In the genomic region with DNA sequence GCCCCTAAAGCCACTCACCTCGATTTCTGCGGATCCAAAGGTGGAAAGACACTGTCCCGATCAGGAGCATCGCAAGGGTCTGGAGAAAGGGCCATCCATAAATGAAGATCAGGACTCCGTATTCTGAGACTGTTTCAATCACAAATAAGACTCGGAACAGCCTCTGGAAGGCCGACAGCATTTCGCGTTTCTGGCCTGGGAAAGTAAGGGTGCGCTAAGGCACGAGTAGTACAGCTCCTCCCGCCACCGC, we compare ENCODE assay signal across 1 cellular context.
TF ChIP-seq lines count a peak whose summit lies in the region.

No MANE protein-coding gene starts in this region.

TF ChIP-seq in K562, 482 proteins besides CTCF, POLR2A, EP300 and RAD21 (continued from another document):
- TF ChIP-seq RREB1 (CRISPR knock-in tag; IDR thresholded peaks at IDR 0.05) (no peak), ZNF445 (CRISPR knock-in tag; IDR thresholded peaks at IDR 0.05; ENCODE audit: low read depth) (no peak), STAG1 (CRISPR knock-in tag; IDR thresholded peaks at IDR 0.05; ENCODE audit: borderline replicate concordance) (no peak), BCL6 (CRISPR knock-in tag; IDR thresholded peaks at IDR 0.05) (no peak), KAT7 (CRISPR knock-in tag; IDR thresholded peaks at IDR 0.05; ENCODE audit: borderline replicate concordance) (no peak; the same call in 1 of the 2 replicates), UBTF (IDR thresholded peaks at IDR 0.05; ENCODE audit: borderline replicate concordance in 1 of 2, low read depth in 2 of 2, low read length in 2 of 2) (0 out of 4 replicates have a peak, but pooled peaks have one; percentile 12 to 71), NR2C2 (CRISPR knock-in tag; IDR thresholded peaks at IDR 0.05) (no peak), NR2C2 (tag; IDR thresholded peaks at IDR 0.05) (peak; percentile 77), PTBP1 (IDR thresholded peaks at IDR 0.05; ENCODE audit: low read depth, low read length) (no peak), ZEB2 (IDR thresholded peaks at IDR 0.05) (no peak), BHLHE40 (IDR thresholded peaks at IDR 0.05; ENCODE audit: low read length) (0 out of 2 replicates have a peak, but pooled peaks have one; percentile 21), ELF1 (tag; IDR thresholded peaks at IDR 0.05) (peak; percentile 7), E2F6 (IDR thresholded peaks at IDR 0.05; ENCODE audit: borderline replicate concordance in 1 of 2, extremely low read depth in 1 of 2, insufficient read depth in 1 of 2, insufficient read length in 1 of 2, low read depth in 1 of 2, low read length in 1 of 2, poor library complexity in 1 of 2, severe bottlenecking in 1 of 2) (peak in 1 of 2 experiments; percentile 98), ZBTB7A (IDR thresholded peaks at IDR 0.05; ENCODE audit: borderline replicate concordance, control insufficient read depth, low read depth, low read length) (no peak), NR3C1 (CRISPR knock-in tag; IDR thresholded peaks at IDR 0.05) (no peak), MECOM (CRISPR knock-in tag; IDR thresholded peaks at IDR 0.05) (no peak), ETS2 (tag; IDR thresholded peaks at IDR 0.05; ENCODE audit: borderline replicate concordance, poor library complexity, severe bottlenecking) (no peak)
- TF ChIP-seq, protein P1, sequence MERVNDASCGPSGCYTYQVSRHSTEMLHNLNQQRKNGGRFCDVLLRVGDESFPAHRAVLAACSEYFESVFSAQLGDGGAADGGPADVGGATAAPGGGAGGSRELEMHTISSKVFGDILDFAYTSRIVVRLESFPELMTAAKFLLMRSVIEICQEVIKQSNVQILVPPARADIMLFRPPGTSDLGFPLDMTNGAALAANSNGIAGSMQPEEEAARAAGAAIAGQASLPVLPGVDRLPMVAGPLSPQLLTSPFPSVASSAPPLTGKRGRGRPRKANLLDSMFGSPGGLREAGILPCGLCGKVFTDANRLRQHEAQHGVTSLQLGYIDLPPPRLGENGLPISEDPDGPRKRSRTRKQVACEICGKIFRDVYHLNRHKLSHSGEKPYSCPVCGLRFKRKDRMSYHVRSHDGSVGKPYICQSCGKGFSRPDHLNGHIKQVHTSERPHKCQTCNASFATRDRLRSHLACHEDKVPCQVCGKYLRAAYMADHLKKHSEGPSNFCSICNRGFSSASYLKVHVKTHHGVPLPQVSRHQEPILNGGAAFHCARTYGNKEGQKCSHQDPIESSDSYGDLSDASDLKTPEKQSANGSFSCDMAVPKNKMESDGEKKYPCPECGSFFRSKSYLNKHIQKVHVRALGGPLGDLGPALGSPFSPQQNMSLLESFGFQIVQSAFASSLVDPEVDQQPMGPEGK (CRISPR knock-in tag; IDR thresholded peaks at IDR 0.05; ENCODE audit: borderline replicate concordance), result no peak
- TF ChIP-seq, protein P2, sequence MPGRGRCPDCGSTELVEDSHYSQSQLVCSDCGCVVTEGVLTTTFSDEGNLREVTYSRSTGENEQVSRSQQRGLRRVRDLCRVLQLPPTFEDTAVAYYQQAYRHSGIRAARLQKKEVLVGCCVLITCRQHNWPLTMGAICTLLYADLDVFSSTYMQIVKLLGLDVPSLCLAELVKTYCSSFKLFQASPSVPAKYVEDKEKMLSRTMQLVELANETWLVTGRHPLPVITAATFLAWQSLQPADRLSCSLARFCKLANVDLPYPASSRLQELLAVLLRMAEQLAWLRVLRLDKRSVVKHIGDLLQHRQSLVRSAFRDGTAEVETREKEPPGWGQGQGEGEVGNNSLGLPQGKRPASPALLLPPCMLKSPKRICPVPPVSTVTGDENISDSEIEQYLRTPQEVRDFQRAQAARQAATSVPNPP (IDR thresholded peaks at IDR 0.05; ENCODE audit: borderline replicate concordance, insufficient read depth, insufficient read length), result no peak
